In the genomic region with DNA sequence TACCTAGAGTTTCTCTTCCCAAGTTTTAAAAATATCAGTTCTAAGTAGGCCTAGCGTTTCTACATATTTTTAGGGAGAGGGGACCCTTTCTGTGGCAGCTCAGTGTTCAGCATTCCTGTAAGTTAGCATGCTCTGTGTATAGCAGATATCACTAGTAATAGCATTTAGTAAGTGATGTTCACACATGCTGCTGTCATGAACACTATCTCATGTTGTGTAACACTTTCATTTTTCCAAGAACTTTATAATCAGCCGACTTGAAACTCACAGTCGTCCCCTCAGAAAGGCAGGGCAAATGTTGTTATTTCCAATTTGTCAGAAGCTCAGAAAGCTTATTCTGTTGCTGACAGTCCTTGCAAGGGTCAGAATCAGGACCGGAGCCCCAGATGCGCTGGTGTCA, we compare ENCODE assay signal across 13 cellular contexts.
A peak's percentile ranks its signal among the peaks of the same experiment; 100 is the strongest.
DNase-seq lines count a peak whose midpoint lies in the region; ATAC-seq and TF ChIP-seq lines count a peak whose summit lies in the region.
"Had no signal": no experiment of that assay in that cellular context is flagged by ENCODE, and none has a peak within 500 bp of the region (broad histone marks: within the 10 kb centered on the region; RNA-seq: fewer than 3 reads in every experiment).

No MANE protein-coding gene starts in this region.

- no peaks in the 10 kb centered on the region for H3K27me3 ChIP-seq in BLaER1

- H3K27ac ChIP-seq in BLaER1, result no peak overlapping the region

- POLR2A ChIA-PET in WTC11 (lab: Charles Lee), result no interaction called here

- DNase-seq in WTC11 (ENCODE audit: low spot score) (no peak), fibroblast of villous mesenchyme (ENCODE audit: low read depth) (peak; percentile 52), osteocyte (ENCODE audit: extremely low spot score, unreplicated experiment) (no peak), mesenteric fat pad (ENCODE audit: low spot score) (no peak), glutamatergic neuron (no peak), CD1c-positive myeloid dendritic cell (ENCODE audit: extremely low spot score) (no peak)
- no peak for DNase-seq in T-helper 2 cell treated with Interferon-gamma antibody and Interleukin-4, amounts not matched to agents 5 μg/mL and 100 μg/mL, for 36 hours (ENCODE audit: low spot score)
- DNase-seq: NCI-H1092 treated with DMSO at 0.1 percent for 48 hours; SK-N-SH; stimulated activated CD4-positive, alpha-beta T cell treated with anti-CD3 and anti-CD28 coated beads, Interleukin-4, amount 100 ng/mL, for 4 hours had no signal

- H3K4me3 ChIP-seq in BLaER1, result no peak overlapping the region
- H3K4me3 ChIP-seq in fibroblast of villous mesenchyme (ENCODE audit: low read depth, low read length), result peak overlapping the region; percentile 29

- H3K27me3 Mint-ChIP-seq in WTC11 (ENCODE audit: low read depth), result no peaks in the 10 kb centered on the region
- H3K27me3 Mint-ChIP-seq in osteocyte (ENCODE audit: unreplicated experiment), result no peaks in the 10 kb centered on the region
- no peaks in the 10 kb centered on the region for H3K27me3 Mint-ChIP-seq in glutamatergic neuron (ENCODE audit: unreplicated experiment)
- H3K27me3 Mint-ChIP-seq in T-helper 2 cell treated with Interferon-gamma antibody and Interleukin-4, amounts not matched to agents 5 μg/mL and 100 μg/mL, for 36 hours (ENCODE audit: low read depth), result peaks cover 13% of the 10 kb centered on the region
- H3K27me3 Mint-ChIP-seq: natural killer cell treated with Interleukin-12 subunit alpha and Interleukin-12 subunit beta and Interleukin-15 and Interleukin-18, amount 100 ng/mL, for 72 hours had no signal

- no peak overlapping the region for H3K9ac ChIP-seq in BLaER1

- CTCF ChIA-PET in WTC11 (lab: Charles Lee), result interaction anchor here (0.6 to 1.9 kb wide), 4 partner anchors 16 to 503 kb away, joined by 3 to 4 read pairs (median 3); partner anchors contain the start of gene ZNF532

- TF ChIP-seq CTCF in WTC11 (IDR thresholded peaks at IDR 0.05), result no peak
- no peak for TF ChIP-seq CTCF in fibroblast of villous mesenchyme (IDR thresholded peaks at IDR 0.05; ENCODE audit: insufficient read depth, low read depth, low read length)
- no peak for TF ChIP-seq CTCF in osteocyte (IDR thresholded peaks at IDR 0.05)
- TF ChIP-seq CTCF in glutamatergic neuron (IDR thresholded peaks at IDR 0.05; ENCODE audit: partially characterized antibody, unreplicated experiment), result no peak

- H3K9me3 Mint-ChIP-seq in WTC11 (no peaks in the 10 kb centered on the region), osteocyte (ENCODE audit: unreplicated experiment) (no peaks in the 10 kb centered on the region), glutamatergic neuron (ENCODE audit: unreplicated experiment) (peaks cover 2% of the 10 kb centered on the region)
- no peaks in the 10 kb centered on the region for H3K9me3 Mint-ChIP-seq in T-helper 2 cell treated with Interferon-gamma antibody and Interleukin-4, amounts not matched to agents 5 μg/mL and 100 μg/mL, for 36 hours
- H3K9me3 Mint-ChIP-seq: activated T-helper 2 cell treated with anti-CD3 and anti-CD28 coated beads, Interferon-gamma antibody, Interleukin-2, Interleukin-4, amounts not matched to agents 10 μg/mL and 5 μg/mL and 100 μg/mL, durations not matched to agents 14 hours and 24 hours and 36 hours; natural killer cell treated with Interleukin-12 subunit alpha and Interleukin-12 subunit beta and Interleukin-15 and Interleukin-18, amount 100 ng/mL, for 72 hours had no signal

- H3K4me1 Mint-ChIP-seq in WTC11 (peaks cover 34% of the 10 kb centered on the region), osteocyte (ENCODE audit: unreplicated experiment) (peaks cover 43% of the 10 kb centered on the region), glutamatergic neuron (ENCODE audit: low read depth, unreplicated experiment) (peaks cover 4% of the 10 kb centered on the region)
- no peaks in the 10 kb centered on the region for H3K4me1 Mint-ChIP-seq in T-helper 2 cell treated with Interferon-gamma antibody and Interleukin-4, amounts not matched to agents 5 μg/mL and 100 μg/mL, for 36 hours (ENCODE audit: low read depth)

- no peak overlapping the region for H3K4me3 Mint-ChIP-seq in WTC11
- no peak overlapping the region for H3K4me3 Mint-ChIP-seq in osteocyte (ENCODE audit: unreplicated experiment)
- H3K4me3 Mint-ChIP-seq in glutamatergic neuron (ENCODE audit: unreplicated experiment), result no peak overlapping the region
- H3K4me3 Mint-ChIP-seq in T-helper 2 cell treated with Interferon-gamma antibody and Interleukin-4, amounts not matched to agents 5 μg/mL and 100 μg/mL, for 36 hours, result no peak overlapping the region
- H3K4me3 Mint-ChIP-seq: natural killer cell treated with Interleukin-12 subunit alpha and Interleukin-12 subunit beta and Interleukin-15 and Interleukin-18, amount 100 ng/mL, for 72 hours had no signal

- no peaks in the 10 kb centered on the region for H4K20me1 ChIP-seq in BLaER1

- peaks cover 12% of the 10 kb centered on the region for H3K36me3 ChIP-seq in BLaER1

- H3K27ac Mint-ChIP-seq in WTC11, result peak overlapping the region; percentile 53; the same call in 1 of the 2 replicates
- H3K27ac Mint-ChIP-seq in osteocyte (ENCODE audit: unreplicated experiment), result peak overlapping the region; percentile 95
- H3K27ac Mint-ChIP-seq in glutamatergic neuron (ENCODE audit: unreplicated experiment), result no peak overlapping the region
- no peak overlapping the region for H3K27ac Mint-ChIP-seq in T-helper 2 cell treated with Interferon-gamma antibody and Interleukin-4, amounts not matched to agents 5 μg/mL and 100 μg/mL, for 36 hours
- H3K27ac Mint-ChIP-seq: activated T-helper 2 cell treated with anti-CD3 and anti-CD28 coated beads, Interferon-gamma antibody, Interleukin-2, Interleukin-4, amounts not matched to agents 10 μg/mL and 5 μg/mL and 100 μg/mL, durations not matched to agents 14 hours and 24 hours and 36 hours; natural killer cell treated with Interleukin-12 subunit alpha and Interleukin-12 subunit beta and Interleukin-15 and Interleukin-18, amount 100 ng/mL, for 72 hours had no signal

- peak overlapping the region; percentile 68 for H3K4me2 ChIP-seq in BLaER1

- ATAC-seq in WTC11, result no peak
- ATAC-seq: natural killer cell treated with Interleukin-12 subunit alpha and Interleukin-12 subunit beta and Interleukin-15 and Interleukin-18, amount 100 ng/mL, for 72 hours had no signal

- peaks cover 36% of the 10 kb centered on the region for H3K36me3 Mint-ChIP-seq in WTC11
- peaks cover 24% of the 10 kb centered on the region for H3K36me3 Mint-ChIP-seq in osteocyte (ENCODE audit: unreplicated experiment)
- no peaks in the 10 kb centered on the region for H3K36me3 Mint-ChIP-seq in glutamatergic neuron (ENCODE audit: unreplicated experiment)
- no peaks in the 10 kb centered on the region for H3K36me3 Mint-ChIP-seq in T-helper 2 cell treated with Interferon-gamma antibody and Interleukin-4, amounts not matched to agents 5 μg/mL and 100 μg/mL, for 36 hours (ENCODE audit: low read depth)
- H3K36me3 Mint-ChIP-seq: natural killer cell treated with Interleukin-12 subunit alpha and Interleukin-12 subunit beta and Interleukin-15 and Interleukin-18, amount 100 ng/mL, for 72 hours had no signal

- peaks cover 41% of the 10 kb centered on the region for H3K4me1 ChIP-seq in BLaER1

- no peaks in the 10 kb centered on the region for H3K9me3 ChIP-seq in BLaER1
- H3K9me3 ChIP-seq: SK-N-SH had no signal

TF ChIP-seq in WTC11, 78 proteins besides CTCF, POLR2A, EP300 and RAD21 (continues in another document):
- TF ChIP-seq USF1 (CRISPR knock-in tag; IDR thresholded peaks at IDR 0.05) (no peak), NFATC4 (CRISPR knock-in tag; IDR thresholded peaks at IDR 0.05) (no peak), ZNF416 (CRISPR knock-in tag; IDR thresholded peaks at IDR 0.05) (no peak), ERG (CRISPR knock-in tag; IDR thresholded peaks at IDR 0.05) (no peak), RORB (CRISPR knock-in tag; IDR thresholded peaks at IDR 0.05) (no peak)
- TF ChIP-seq, protein P1, sequence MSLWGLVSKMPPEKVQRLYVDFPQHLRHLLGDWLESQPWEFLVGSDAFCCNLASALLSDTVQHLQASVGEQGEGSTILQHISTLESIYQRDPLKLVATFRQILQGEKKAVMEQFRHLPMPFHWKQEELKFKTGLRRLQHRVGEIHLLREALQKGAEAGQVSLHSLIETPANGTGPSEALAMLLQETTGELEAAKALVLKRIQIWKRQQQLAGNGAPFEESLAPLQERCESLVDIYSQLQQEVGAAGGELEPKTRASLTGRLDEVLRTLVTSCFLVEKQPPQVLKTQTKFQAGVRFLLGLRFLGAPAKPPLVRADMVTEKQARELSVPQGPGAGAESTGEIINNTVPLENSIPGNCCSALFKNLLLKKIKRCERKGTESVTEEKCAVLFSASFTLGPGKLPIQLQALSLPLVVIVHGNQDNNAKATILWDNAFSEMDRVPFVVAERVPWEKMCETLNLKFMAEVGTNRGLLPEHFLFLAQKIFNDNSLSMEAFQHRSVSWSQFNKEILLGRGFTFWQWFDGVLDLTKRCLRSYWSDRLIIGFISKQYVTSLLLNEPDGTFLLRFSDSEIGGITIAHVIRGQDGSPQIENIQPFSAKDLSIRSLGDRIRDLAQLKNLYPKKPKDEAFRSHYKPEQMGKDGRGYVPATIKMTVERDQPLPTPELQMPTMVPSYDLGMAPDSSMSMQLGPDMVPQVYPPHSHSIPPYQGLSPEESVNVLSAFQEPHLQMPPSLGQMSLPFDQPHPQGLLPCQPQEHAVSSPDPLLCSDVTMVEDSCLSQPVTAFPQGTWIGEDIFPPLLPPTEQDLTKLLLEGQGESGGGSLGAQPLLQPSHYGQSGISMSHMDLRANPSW (CRISPR knock-in tag; conservative IDR thresholded peaks at IDR 0.05; ENCODE audit: low read depth), result no peak

Comparison
In these comparisons a context has a peak if more than half of its experiments do, and no peak if none do; other contexts are left out.
1. H3K27ac Mint-ChIP-seq: peak in WTC11 (single experiment) and osteocyte (single experiment); none in glutamatergic neuron (single experiment) and T-helper 2 cell treated with Interferon-gamma antibody and Interleukin-4, amounts not matched to agents 5 μg/mL and 100 μg/mL, for 36 hours (single experiment).